ENCODE assay signal across 10 cellular contexts in the genomic region with DNA sequence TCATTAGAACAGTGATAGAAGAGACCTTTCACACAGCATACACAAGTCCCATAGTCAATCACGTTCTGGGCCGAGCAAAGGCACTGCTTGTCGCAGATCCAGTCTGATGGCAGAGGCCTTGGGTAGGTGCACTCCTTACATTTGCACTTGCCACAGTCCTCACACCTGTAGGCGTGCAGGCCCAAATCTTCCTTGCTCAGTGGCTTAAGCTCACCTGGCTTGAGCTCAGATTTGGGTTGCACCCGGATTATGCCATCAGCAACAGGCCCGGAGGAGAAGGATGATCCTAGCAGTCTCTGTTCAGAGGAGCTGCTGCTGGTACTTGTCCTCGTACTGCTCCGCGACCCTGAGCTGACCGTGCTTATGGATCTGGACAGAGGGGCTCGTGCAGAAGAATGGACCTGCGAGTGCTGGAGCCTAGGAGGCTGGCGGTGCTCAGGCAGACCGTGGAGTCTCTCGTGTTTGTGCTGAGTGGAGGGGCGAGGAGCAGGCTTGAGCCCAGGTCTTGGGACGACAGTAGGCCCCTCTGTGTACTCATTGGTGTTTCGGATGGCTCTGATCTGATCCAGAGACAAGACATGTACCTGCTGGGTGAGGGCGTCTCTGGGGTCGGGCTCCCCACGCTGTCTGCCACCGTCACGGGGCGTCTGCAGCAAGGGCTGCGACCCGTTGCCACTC. TPM values are rescaled to one million over a fixed set of nuclear protein-coding genes. Genes with fewer than 3 reads are reported as not detected.
DNase-seq lines count a peak whose midpoint lies in the region; ATAC-seq and TF ChIP-seq lines count a peak whose summit lies in the region.
"Had no signal": no experiment of that assay in that cellular context is flagged by ENCODE, and none has a peak within 500 bp of the region (broad histone marks: within the 10 kb centered on the region; RNA-seq: fewer than 3 reads in every experiment).

No MANE protein-coding gene starts in this region.

- WGBS in esophagus, 2 donors = 40 to 50% methylated on average over 26 of the region's 26 CpGs
- WGBS in urinary bladder = 39% methylated on average over 26 of the region's 26 CpGs

- H3K4me1 ChIP-seq in cardiac muscle cell (ENCODE audit: low read depth) (peaks cover 15% of the 10 kb centered on the region), esophagus (ENCODE audit: control insufficient read depth in 2 of 2, insufficient read depth in 2 of 2, low read length in 1 of 2) (peaks cover 2 to 8% of the 10 kb centered on the region in 2 donors), muscle layer of colon (ENCODE audit: insufficient read depth, low read length) (no peaks in the 10 kb centered on the region), urinary bladder (ENCODE audit: insufficient read depth) (no peaks in the 10 kb centered on the region)

- no peaks in the 10 kb centered on the region for H3K9me3 ChIP-seq in cardiac muscle cell (ENCODE audit: low read depth)
- H3K9me3 ChIP-seq in esophagus (ENCODE audit: control insufficient read depth in 2 of 2, insufficient read depth in 1 of 2, low read depth in 1 of 2, low read length in 1 of 2) = no peaks in the 10 kb centered on the region
- no peaks in the 10 kb centered on the region for H3K9me3 ChIP-seq in muscle layer of colon (ENCODE audit: low read length)

- no peak for ATAC-seq in left cardiac atrium

- H3K36me3 ChIP-seq in cardiac muscle cell (peaks cover 15% of the 10 kb centered on the region), esophagus (ENCODE audit: control insufficient read depth in 2 of 2, insufficient read depth in 2 of 2, low read length in 1 of 2) (peaks cover 0 to 3% of the 10 kb centered on the region in 2 donors), muscle layer of colon (ENCODE audit: insufficient read depth, low read length) (peaks cover 11% of the 10 kb centered on the region), urinary bladder (ENCODE audit: insufficient read depth) (no peaks in the 10 kb centered on the region)

- no peaks in the 10 kb centered on the region for H3K27me3 ChIP-seq in cardiac muscle cell
- H3K27me3 ChIP-seq in esophagus (ENCODE audit: control insufficient read depth in 1 of 2, insufficient read depth in 2 of 2, low read length in 2 of 2) = no peaks in the 10 kb centered on the region
- H3K27me3 ChIP-seq in muscle layer of colon (ENCODE audit: control insufficient read depth in 1 of 2, insufficient read depth in 2 of 2, low read length in 2 of 2) = no peaks in the 10 kb centered on the region

- H3K9ac ChIP-seq in muscle layer of colon (ENCODE audit: low read length) = peak overlapping the region; percentile 11

- DNase-seq in cardiac muscle cell (ENCODE audit: low read depth in 1 of 2, low spot score in 1 of 2) (peak in 1 of 2 donors; percentile 27), left cardiac atrium (no peak), SIG-M5 treated with dmso at 0.1 percent for 504 hours (lab: John Stamatoyannopoulos, UW; ENCODE audit: unreplicated experiment) (no peak), NCI-H510A treated with DMSO at 0.1 percent for 48 hours (lab: John Stamatoyannopoulos, UW) (no peak)
- no peak for DNase-seq in stimulated activated CD4-positive, alpha-beta T cell treated with anti-CD3 and anti-CD28 coated beads, Interleukin-1b, Interleukin-23, amount 100 ng/mL, for 48 hours
- DNase-seq: activated CD4-positive, CD25-positive, alpha-beta regulatory T cell treated with anti-CD3 and anti-CD28 coated beads, Interleukin-2, amount 50 U/mL, for 72 hours; NCI-H226 had no signal

- no peak for TF ChIP-seq CTCF in cardiac muscle cell (IDR thresholded peaks at IDR 0.05; ENCODE audit: low read depth, low read length)

- H3K4me3 ChIP-seq in cardiac muscle cell = peak overlapping the region; percentile 98
- H3K4me3 ChIP-seq in esophagus (ENCODE audit: low read depth in 1 of 2, low read length in 2 of 2) = peak overlapping the region; percentile 36 to 66
- peak overlapping the region; percentile 7 to 97 for H3K4me3 ChIP-seq in muscle layer of colon (ENCODE audit: low read depth in 1 of 2, low read length in 2 of 2)
- H3K4me3 ChIP-seq in urinary bladder (ENCODE audit: low read depth, low read length) = peak overlapping the region; percentile 35

- H3K27ac ChIP-seq in cardiac muscle cell (peak overlapping the region; percentile 99), esophagus (ENCODE audit: low read depth in 2 of 2, low read length in 1 of 2) (peak overlapping the region in 1 of 2 donors; percentile 69), muscle layer of colon (ENCODE audit: low read depth, low read length) (no peak overlapping the region), urinary bladder (ENCODE audit: low read depth) (no peak overlapping the region)

- intact Hi-C loops in left cardiac atrium (cut with DNase I) = loop anchor here (10.0 kb wide), 4 partner anchors 202 to 562 kb away; no protein-coding TSS in a partner anchor

RNA-seq across cellular contexts. Expression of gene SPRY2, which starts 3.8 kb away (rescaled TPM):
- 67.8 and 73.1 TPM in 2 replicates for total RNA-seq in cardiac muscle cell
- polyA plus RNA-seq in cardiac muscle cell = 132 and 142 TPM in 2 replicates
- 10 to 100 TPM; 41.4 to 42.7 TPM for total RNA-seq in left cardiac atrium
- 1 to 10 TPM; 5.3 to 8.3 TPM for polyA plus RNA-seq in esophagus
- total RNA-seq in urinary bladder = 34.9 TPM
- polyA plus RNA-seq in urinary bladder = 54.5 TPM

Comparison
In these comparisons a context has a peak if more than half of its experiments do, and no peak if none do; other contexts are left out.
1. H3K4me3 ChIP-seq: peak in every context shown above with its lines; median percentile 98 in cardiac muscle cell; 52 in muscle layer of colon; 51 in esophagus; 35 in urinary bladder.